In genomic region chr17:4179071-4179470, GRCh38 we compare ENCODE assay signal across 16 cellular contexts. TPM values are rescaled to one million over a fixed set of nuclear protein-coding genes. Genes with fewer than 3 reads are reported as not detected.
DNase-seq lines count a peak whose midpoint lies in the region; ATAC-seq and TF ChIP-seq lines count a peak whose summit lies in the region.
"Had no signal": no experiment of that assay in that cellular context is flagged by ENCODE, and none has a peak within 500 bp of the region (broad histone marks: within the 10 kb centered on the region; RNA-seq: fewer than 3 reads in every experiment).

No MANE protein-coding gene starts in this region.

- no peak for ATAC-seq in activated naive CD8-positive, alpha-beta T cell treated with anti-CD3 and anti-CD28 coated beads, Interleukin-2, amount 10 ng/mL, durations not matched to agents 7 days and 5 days (ENCODE audit: low read depth)
- no peak for ATAC-seq in stimulated activated effector memory CD8-positive, alpha-beta T cell treated with anti-CD3 and anti-CD28 coated beads, Interleukin-12 subunit alpha, Interleukin-12 subunit beta, amount 100 ng/mL, for 72 hours
- ATAC-seq: Right ventricle myocardium inferior had no signal

- POLR2A ChIA-PET in activated naive CD8-positive, alpha-beta T cell treated with anti-CD3 and anti-CD28 coated beads, Interleukin-2, amount 10 ng/mL, durations not matched to agents 7 days and 5 days (lab: Charles Lee): interaction anchor here (1.9 kb wide), 1 partner anchor 36 kb away, joined by 9 read pairs; the partner anchor contains the start of genes CYB5D2 and ZZEF1

- H3K36me3 Mint-ChIP-seq in activated naive CD8-positive, alpha-beta T cell treated with anti-CD3 and anti-CD28 coated beads, Interleukin-2, amount 10 ng/mL, durations not matched to agents 7 days and 5 days: peaks cover 42% of the 10 kb centered on the region
- peaks cover 62% of the 10 kb centered on the region for H3K36me3 Mint-ChIP-seq in activated naive CD8-positive, alpha-beta T cell treated with anti-CD3 and anti-CD28 coated beads for 36 hours
- H3K36me3 Mint-ChIP-seq in stimulated activated effector memory CD8-positive, alpha-beta T cell treated with anti-CD3 and anti-CD28 coated beads, Interleukin-12 subunit alpha, Interleukin-12 subunit beta, amount 100 ng/mL, for 72 hours: peaks cover 97% of the 10 kb centered on the region

- no peak for DNase-seq in activated naive CD8-positive, alpha-beta T cell treated with anti-CD3 and anti-CD28 coated beads, Interleukin-2, amount 10 ng/mL, durations not matched to agents 7 days and 5 days
- no peak for DNase-seq in activated naive CD8-positive, alpha-beta T cell treated with anti-CD3 and anti-CD28 coated beads for 36 hours
- peak; percentile 61 for DNase-seq in HFF-Myc (ENCODE audit: extremely low read depth, low read depth)
- peak; percentile 81 to 87 for DNase-seq in foreskin fibroblast
- no peak for DNase-seq in stimulated activated effector memory CD8-positive, alpha-beta T cell treated with anti-CD3 and anti-CD28 coated beads, Interleukin-12 subunit alpha, Interleukin-12 subunit beta, amount 100 ng/mL, for 72 hours (ENCODE audit: low spot score in 2 of 2)
- no peak for DNase-seq in effector CD4-positive, alpha-beta T cell
- no peak for DNase-seq in cortex of kidney (lab: John Stamatoyannopoulos, UW)
- DNase-seq: ACHN, BE2C, DMS 273 treated with DMSO at 0.1 percent for 48 hours, MM.1S, NCI-H1930, NCI-H2171, NCI-H446 treated with DMSO at 0.1 percent for 48 hours, NCI-H748 treated with DMSO at 0.1 percent for 48 hours had no signal

- TF ChIP-seq CTCF in HFF-Myc (IDR thresholded peaks at IDR 0.05; ENCODE audit: low read depth, low read length, missing control alignments) (no peak), foreskin fibroblast (IDR thresholded peaks at IDR 0.05; ENCODE audit: low read depth, low read length) (no peak)

- no peak overlapping the region for H3K4me3 ChIP-seq in HFF-Myc (replicated peaks; ENCODE audit: low read depth, low read length)
- H3K4me3 ChIP-seq in foreskin fibroblast (ENCODE audit: low read depth in 1 of 2, low read length in 2 of 2): no peak overlapping the region

- no peak overlapping the region for H3K4me3 Mint-ChIP-seq in activated naive CD8-positive, alpha-beta T cell treated with anti-CD3 and anti-CD28 coated beads, Interleukin-2, amount 10 ng/mL, durations not matched to agents 7 days and 5 days
- no peak overlapping the region for H3K4me3 Mint-ChIP-seq in activated naive CD8-positive, alpha-beta T cell treated with anti-CD3 and anti-CD28 coated beads for 36 hours
- no peak overlapping the region for H3K4me3 Mint-ChIP-seq in stimulated activated effector memory CD8-positive, alpha-beta T cell treated with anti-CD3 and anti-CD28 coated beads, Interleukin-12 subunit alpha, Interleukin-12 subunit beta, amount 100 ng/mL, for 72 hours

- H3K27me3 Mint-ChIP-seq in activated naive CD8-positive, alpha-beta T cell treated with anti-CD3 and anti-CD28 coated beads, Interleukin-2, amount 10 ng/mL, durations not matched to agents 7 days and 5 days: no peaks in the 10 kb centered on the region
- no peaks in the 10 kb centered on the region for H3K27me3 Mint-ChIP-seq in activated naive CD8-positive, alpha-beta T cell treated with anti-CD3 and anti-CD28 coated beads for 36 hours

- H3K27ac Mint-ChIP-seq in activated naive CD8-positive, alpha-beta T cell treated with anti-CD3 and anti-CD28 coated beads, Interleukin-2, amount 10 ng/mL, durations not matched to agents 7 days and 5 days: peak overlapping the region; percentile 24
- no peak overlapping the region for H3K27ac Mint-ChIP-seq in activated naive CD8-positive, alpha-beta T cell treated with anti-CD3 and anti-CD28 coated beads for 36 hours
- peak overlapping the region; percentile 49 for H3K27ac Mint-ChIP-seq in stimulated activated effector memory CD8-positive, alpha-beta T cell treated with anti-CD3 and anti-CD28 coated beads, Interleukin-12 subunit alpha, Interleukin-12 subunit beta, amount 100 ng/mL, for 72 hours

- H3K9me3 Mint-ChIP-seq in activated naive CD8-positive, alpha-beta T cell treated with anti-CD3 and anti-CD28 coated beads, Interleukin-2, amount 10 ng/mL, durations not matched to agents 7 days and 5 days: no peaks in the 10 kb centered on the region
- no peaks in the 10 kb centered on the region for H3K9me3 Mint-ChIP-seq in activated naive CD8-positive, alpha-beta T cell treated with anti-CD3 and anti-CD28 coated beads for 36 hours
- no peaks in the 10 kb centered on the region for H3K9me3 Mint-ChIP-seq in stimulated activated effector memory CD8-positive, alpha-beta T cell treated with anti-CD3 and anti-CD28 coated beads, Interleukin-12 subunit alpha, Interleukin-12 subunit beta, amount 100 ng/mL, for 72 hours

- H3K4me1 Mint-ChIP-seq in activated naive CD8-positive, alpha-beta T cell treated with anti-CD3 and anti-CD28 coated beads, Interleukin-2, amount 10 ng/mL, durations not matched to agents 7 days and 5 days: peaks cover 36% of the 10 kb centered on the region
- peaks cover 47% of the 10 kb centered on the region for H3K4me1 Mint-ChIP-seq in activated naive CD8-positive, alpha-beta T cell treated with anti-CD3 and anti-CD28 coated beads for 36 hours
- H3K4me1 Mint-ChIP-seq in stimulated activated effector memory CD8-positive, alpha-beta T cell treated with anti-CD3 and anti-CD28 coated beads, Interleukin-12 subunit alpha, Interleukin-12 subunit beta, amount 100 ng/mL, for 72 hours: peaks cover 51% of the 10 kb centered on the region

RNA-seq across cellular contexts. Expression of gene CYB5D2, which starts 36.1 kb away (rescaled TPM):
- total RNA-seq in activated naive CD8-positive, alpha-beta T cell treated with anti-CD3 and anti-CD28 coated beads, Interleukin-2, amount 10 ng/mL, durations not matched to agents 7 days and 5 days: 1 to 10 TPM; 8.2 to 8.7 TPM
- total RNA-seq in activated naive CD8-positive, alpha-beta T cell treated with anti-CD3 and anti-CD28 coated beads for 36 hours: 10 to 100 TPM; 11.0 to 11.6 TPM

RNA-seq across cellular contexts. Expression of gene ZZEF1, which starts 36.2 kb away (rescaled TPM):
- total RNA-seq in activated naive CD8-positive, alpha-beta T cell treated with anti-CD3 and anti-CD28 coated beads, Interleukin-2, amount 10 ng/mL, durations not matched to agents 7 days and 5 days: 10 to 100 TPM; 69.9 to 70.3 TPM
- total RNA-seq in activated naive CD8-positive, alpha-beta T cell treated with anti-CD3 and anti-CD28 coated beads for 36 hours: 10 to 100 TPM; 23.7 to 27.0 TPM

Comparison
In these comparisons a context has a peak if more than half of its experiments do, and no peak if none do; other contexts are left out.
1. DNase-seq: peak in HFF-Myc (single experiment) and foreskin fibroblast (2 of 2); none in activated naive CD8-positive, alpha-beta T cell treated with anti-CD3 and anti-CD28 coated beads, Interleukin-2, amount 10 ng/mL, durations not matched to agents 7 days and 5 days (single experiment), activated naive CD8-positive, alpha-beta T cell treated with anti-CD3 and anti-CD28 coated beads for 36 hours (single experiment), stimulated activated effector memory CD8-positive, alpha-beta T cell treated with anti-CD3 and anti-CD28 coated beads, Interleukin-12 subunit alpha, Interleukin-12 subunit beta, amount 100 ng/mL, for 72 hours (0 of 2), effector CD4-positive, alpha-beta T cell (single experiment) and cortex of kidney (single experiment).